Comparison of ENCODE assay signal across 1 cellular context in the genomic region with DNA sequence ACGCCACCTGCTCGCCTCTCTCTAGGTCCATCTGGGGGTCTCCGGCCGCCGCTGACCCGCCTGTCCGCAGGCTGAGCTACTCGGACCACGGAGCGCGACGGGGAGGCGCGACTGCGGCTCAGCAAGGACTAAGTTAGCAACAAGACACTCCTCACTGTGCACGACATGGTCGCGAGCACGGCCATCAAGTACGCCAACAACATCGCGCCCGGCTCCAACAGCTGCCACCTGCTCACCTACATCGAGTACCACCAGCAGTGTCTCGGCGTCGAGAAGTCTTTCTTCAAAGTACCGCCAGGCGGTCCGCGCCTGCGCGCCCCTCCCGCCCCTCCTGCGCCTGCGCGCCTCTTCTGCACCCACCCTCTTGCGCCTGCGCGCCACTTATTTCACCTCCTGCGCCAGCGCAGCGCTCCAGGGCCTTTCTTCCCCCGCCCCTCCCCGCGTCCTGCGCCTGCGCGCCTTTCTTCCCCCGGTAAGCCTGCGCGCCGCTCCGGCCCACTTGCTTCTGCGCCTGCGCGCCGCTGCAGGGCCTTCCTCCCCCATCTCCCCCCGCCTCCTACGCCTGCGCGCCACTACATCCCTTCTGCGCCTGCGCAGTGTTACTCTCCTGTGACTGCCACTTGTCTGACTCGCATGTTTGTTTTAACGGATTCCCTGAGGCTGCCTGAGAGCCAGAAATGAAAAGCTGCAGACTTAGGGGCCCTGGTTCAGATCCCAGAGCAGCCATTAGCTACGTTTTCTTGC.
A peak's percentile ranks its signal among the peaks of the same experiment; 100 is the strongest.
TF ChIP-seq lines count a peak whose summit lies in the region.

No MANE protein-coding gene starts in this region.

TF ChIP-seq in K562, 482 proteins besides CTCF, POLR2A, EP300 and RAD21 (continued from another document and continues in another):
- TF ChIP-seq YY1 (IDR thresholded peaks at IDR 0.05; ENCODE audit: borderline replicate concordance in 1 of 3, control insufficient read depth in 1 of 3, extremely low read depth in 1 of 3, insufficient read depth in 3 of 3, insufficient read length in 1 of 3, insufficient replicate concordance in 2 of 3, low read depth in 1 of 3, low read length in 2 of 3) (peak in 1 of 3 experiments; percentile 56), ZKSCAN1 (IDR thresholded peaks at IDR 0.05; ENCODE audit: low read depth, low read length) (0 out of 2 replicates have a peak, but pooled peaks have one; percentile 34), CREM (IDR thresholded peaks at IDR 0.05; ENCODE audit: low read depth) (peak; percentile 39; the same call in 1 of the 2 replicates), CREB1 (IDR thresholded peaks at IDR 0.05) (no peak), CREB1 (CRISPR knock-in tag; IDR thresholded peaks at IDR 0.05) (peak; percentile 50; the same call in 1 of the 2 replicates), FOXM1 (IDR thresholded peaks at IDR 0.05; ENCODE audit: low read depth) (no peak), FOXM1 (CRISPR knock-in tag; IDR thresholded peaks at IDR 0.05; ENCODE audit: low read depth) (peak; percentile 32; the same call in 1 of the 2 replicates), PTBP1 (IDR thresholded peaks at IDR 0.05; ENCODE audit: low read depth, low read length) (0 out of 2 replicates have a peak, but pooled peaks have one; percentile 36), POLR2B (IDR thresholded peaks at IDR 0.05; ENCODE audit: low read depth, partially characterized antibody) (peak; percentile 100), PCBP1 (IDR thresholded peaks at IDR 0.05; ENCODE audit: low read depth, low read length, poor library complexity, severe bottlenecking) (no peak), NRF1 (conservative IDR thresholded peaks at IDR 0.05 in 1 of 2, IDR thresholded peaks at IDR 0.05 in 1 of 2) (peak; percentile 100), EGR1 (conservative IDR thresholded peaks at IDR 0.05) (peak; percentile 89), HDAC1 (IDR thresholded peaks at IDR 0.05) (peak in 1 of 2 experiments; percentile 79; a peak in 2 of 4 replicates), TAF1 (IDR thresholded peaks at IDR 0.05; ENCODE audit: control insufficient read depth, extremely low read depth, insufficient read depth, low read length, severe bottlenecking) (peak; percentile 12), MEIS2 (IDR thresholded peaks at IDR 0.05; ENCODE audit: partially characterized antibody) (peak; percentile 100), HLTF (IDR thresholded peaks at IDR 0.05) (0 out of 2 replicates have a peak, but pooled peaks have one; percentile 2), ZNF146 (CRISPR knock-in tag; IDR thresholded peaks at IDR 0.05; ENCODE audit: unreplicated experiment) (no peak), ATF1 (CRISPR knock-in tag; IDR thresholded peaks at IDR 0.05) (no peak), ATF1 (tag; IDR thresholded peaks at IDR 0.05) (peak; percentile 27; the same call in 1 of the 2 replicates), CXXC5 (CRISPR knock-in tag; IDR thresholded peaks at IDR 0.05) (peak; percentile 37; the same call in 1 of the 2 replicates), NR1H2 (CRISPR knock-in tag; IDR thresholded peaks at IDR 0.05) (no peak), CBX3 (IDR thresholded peaks at IDR 0.05; ENCODE audit: borderline replicate concordance in 1 of 2, low read length in 2 of 2) (peak in 1 of 2 experiments; percentile 40; a peak in 1 of 3 replicates), PHF8 (IDR thresholded peaks at IDR 0.05; ENCODE audit: borderline replicate concordance, low read length) (peak; percentile 86; the same call in 1 of the 2 replicates), CTBP1 (IDR thresholded peaks at IDR 0.05; ENCODE audit: borderline replicate concordance) (peak; percentile 65; the same call in 1 of the 2 replicates), MYC (IDR thresholded peaks at IDR 0.05; ENCODE audit: low read depth, low read length) (peak; percentile 51; the same call in 1 of the 2 replicates), MYC (CRISPR knock-in tag; IDR thresholded peaks at IDR 0.05; ENCODE audit: borderline replicate concordance, low read depth) (no peak), XRCC4 (IDR thresholded peaks at IDR 0.05; ENCODE audit: extremely low read depth, insufficient read depth, insufficient read length) (no peak), RBFOX2 (IDR thresholded peaks at IDR 0.05; ENCODE audit: low read depth, low read length) (peak; percentile 70), MYNN (IDR thresholded peaks at IDR 0.05) (no peak), MYNN (CRISPR knock-in tag; IDR thresholded peaks at IDR 0.05) (no peak), POU5F1 (IDR thresholded peaks at IDR 0.05; ENCODE audit: borderline replicate concordance, low read depth, low read length, partially characterized antibody) (peak; percentile 91), LCOR (CRISPR knock-in tag; IDR thresholded peaks at IDR 0.05) (no peak; the same call in 1 of the 2 replicates), TRIM24 (IDR thresholded peaks at IDR 0.05) (0 out of 4 replicates have a peak, but pooled peaks of 1 of the 2 experiments have one; percentile 19), NCOA6 (IDR thresholded peaks at IDR 0.05) (peak; percentile 66; the same call in 1 of the 2 replicates), RB1 (IDR thresholded peaks at IDR 0.05; ENCODE audit: low read depth) (peak; percentile 25; the same call in 1 of the 2 replicates), SRSF1 (IDR thresholded peaks at IDR 0.05; ENCODE audit: low read depth, low read length) (no peak), POLR2G (IDR thresholded peaks at IDR 0.05; ENCODE audit: low read depth, low read length) (peak; percentile 74), CCNT2 (IDR thresholded peaks at IDR 0.05; ENCODE audit: borderline replicate concordance, extremely low read depth, insufficient read length, low read depth, low read length) (peak; percentile 72), RBBP5 (IDR thresholded peaks at IDR 0.05; ENCODE audit: borderline replicate concordance, insufficient read depth, low read length, poor library complexity, severe bottlenecking) (peak; percentile 59), KDM5B (IDR thresholded peaks at IDR 0.05; ENCODE audit: insufficient replicate concordance, low read depth, low read length) (peak; percentile 81)
- TF ChIP-seq, protein P1, sequence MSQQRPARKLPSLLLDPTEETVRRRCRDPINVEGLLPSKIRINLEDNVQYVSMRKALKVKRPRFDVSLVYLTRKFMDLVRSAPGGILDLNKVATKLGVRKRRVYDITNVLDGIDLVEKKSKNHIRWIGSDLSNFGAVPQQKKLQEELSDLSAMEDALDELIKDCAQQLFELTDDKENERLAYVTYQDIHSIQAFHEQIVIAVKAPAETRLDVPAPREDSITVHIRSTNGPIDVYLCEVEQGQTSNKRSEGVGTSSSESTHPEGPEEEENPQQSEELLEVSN (IDR thresholded peaks at IDR 0.05; ENCODE audit: borderline replicate concordance in 1 of 2, extremely low read depth in 1 of 2, insufficient read depth in 1 of 2, insufficient read length in 1 of 2, low read depth in 1 of 2, low read length in 1 of 2, poor library complexity in 1 of 2, severe bottlenecking in 1 of 2), result peak; percentile 96 to 97
- TF ChIP-seq, protein P2, sequence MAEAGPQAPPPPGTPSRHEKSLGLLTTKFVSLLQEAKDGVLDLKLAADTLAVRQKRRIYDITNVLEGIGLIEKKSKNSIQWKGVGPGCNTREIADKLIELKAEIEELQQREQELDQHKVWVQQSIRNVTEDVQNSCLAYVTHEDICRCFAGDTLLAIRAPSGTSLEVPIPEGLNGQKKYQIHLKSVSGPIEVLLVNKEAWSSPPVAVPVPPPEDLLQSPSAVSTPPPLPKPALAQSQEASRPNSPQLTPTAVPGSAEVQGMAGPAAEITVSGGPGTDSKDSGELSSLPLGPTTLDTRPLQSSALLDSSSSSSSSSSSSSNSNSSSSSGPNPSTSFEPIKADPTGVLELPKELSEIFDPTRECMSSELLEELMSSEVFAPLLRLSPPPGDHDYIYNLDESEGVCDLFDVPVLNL (CRISPR knock-in tag; IDR thresholded peaks at IDR 0.05; ENCODE audit: low read depth), result peak; percentile 73; the same call in 1 of the 2 replicates
- TF ChIP-seq, protein P3, sequence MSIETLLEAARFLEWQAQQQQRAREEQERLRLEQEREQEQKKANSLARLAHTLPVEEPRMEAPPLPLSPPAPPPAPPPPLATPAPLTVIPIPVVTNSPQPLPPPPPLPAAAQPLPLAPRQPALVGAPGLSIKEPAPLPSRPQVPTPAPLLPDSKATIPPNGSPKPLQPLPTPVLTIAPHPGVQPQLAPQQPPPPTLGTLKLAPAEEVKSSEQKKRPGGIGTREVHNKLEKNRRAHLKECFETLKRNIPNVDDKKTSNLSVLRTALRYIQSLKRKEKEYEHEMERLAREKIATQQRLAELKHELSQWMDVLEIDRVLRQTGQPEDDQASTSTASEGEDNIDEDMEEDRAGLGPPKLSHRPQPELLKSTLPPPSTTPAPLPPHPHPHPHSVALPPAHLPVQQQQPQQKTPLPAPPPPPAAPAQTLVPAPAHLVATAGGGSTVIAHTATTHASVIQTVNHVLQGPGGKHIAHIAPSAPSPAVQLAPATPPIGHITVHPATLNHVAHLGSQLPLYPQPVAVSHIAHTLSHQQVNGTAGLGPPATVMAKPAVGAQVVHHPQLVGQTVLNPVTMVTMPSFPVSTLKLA (conservative IDR thresholded peaks at IDR 0.05), result no peak
- TF ChIP-seq, protein P4, sequence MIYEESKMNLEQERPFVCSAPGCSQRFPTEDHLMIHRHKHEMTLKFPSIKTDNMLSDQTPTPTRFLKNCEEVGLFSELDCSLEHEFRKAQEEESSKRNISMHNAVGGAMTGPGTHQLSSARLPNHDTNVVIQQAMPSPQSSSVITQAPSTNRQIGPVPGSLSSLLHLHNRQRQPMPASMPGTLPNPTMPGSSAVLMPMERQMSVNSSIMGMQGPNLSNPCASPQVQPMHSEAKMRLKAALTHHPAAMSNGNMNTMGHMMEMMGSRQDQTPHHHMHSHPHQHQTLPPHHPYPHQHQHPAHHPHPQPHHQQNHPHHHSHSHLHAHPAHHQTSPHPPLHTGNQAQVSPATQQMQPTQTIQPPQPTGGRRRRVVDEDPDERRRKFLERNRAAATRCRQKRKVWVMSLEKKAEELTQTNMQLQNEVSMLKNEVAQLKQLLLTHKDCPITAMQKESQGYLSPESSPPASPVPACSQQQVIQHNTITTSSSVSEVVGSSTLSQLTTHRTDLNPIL (CRISPR knock-in tag; IDR thresholded peaks at IDR 0.05), result no peak
- TF ChIP-seq, protein P5, sequence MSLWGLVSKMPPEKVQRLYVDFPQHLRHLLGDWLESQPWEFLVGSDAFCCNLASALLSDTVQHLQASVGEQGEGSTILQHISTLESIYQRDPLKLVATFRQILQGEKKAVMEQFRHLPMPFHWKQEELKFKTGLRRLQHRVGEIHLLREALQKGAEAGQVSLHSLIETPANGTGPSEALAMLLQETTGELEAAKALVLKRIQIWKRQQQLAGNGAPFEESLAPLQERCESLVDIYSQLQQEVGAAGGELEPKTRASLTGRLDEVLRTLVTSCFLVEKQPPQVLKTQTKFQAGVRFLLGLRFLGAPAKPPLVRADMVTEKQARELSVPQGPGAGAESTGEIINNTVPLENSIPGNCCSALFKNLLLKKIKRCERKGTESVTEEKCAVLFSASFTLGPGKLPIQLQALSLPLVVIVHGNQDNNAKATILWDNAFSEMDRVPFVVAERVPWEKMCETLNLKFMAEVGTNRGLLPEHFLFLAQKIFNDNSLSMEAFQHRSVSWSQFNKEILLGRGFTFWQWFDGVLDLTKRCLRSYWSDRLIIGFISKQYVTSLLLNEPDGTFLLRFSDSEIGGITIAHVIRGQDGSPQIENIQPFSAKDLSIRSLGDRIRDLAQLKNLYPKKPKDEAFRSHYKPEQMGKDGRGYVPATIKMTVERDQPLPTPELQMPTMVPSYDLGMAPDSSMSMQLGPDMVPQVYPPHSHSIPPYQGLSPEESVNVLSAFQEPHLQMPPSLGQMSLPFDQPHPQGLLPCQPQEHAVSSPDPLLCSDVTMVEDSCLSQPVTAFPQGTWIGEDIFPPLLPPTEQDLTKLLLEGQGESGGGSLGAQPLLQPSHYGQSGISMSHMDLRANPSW (CRISPR knock-in tag; IDR thresholded peaks at IDR 0.05), result peak; percentile 49; the same call in 1 of the 2 replicates
- TF ChIP-seq, protein P6, sequence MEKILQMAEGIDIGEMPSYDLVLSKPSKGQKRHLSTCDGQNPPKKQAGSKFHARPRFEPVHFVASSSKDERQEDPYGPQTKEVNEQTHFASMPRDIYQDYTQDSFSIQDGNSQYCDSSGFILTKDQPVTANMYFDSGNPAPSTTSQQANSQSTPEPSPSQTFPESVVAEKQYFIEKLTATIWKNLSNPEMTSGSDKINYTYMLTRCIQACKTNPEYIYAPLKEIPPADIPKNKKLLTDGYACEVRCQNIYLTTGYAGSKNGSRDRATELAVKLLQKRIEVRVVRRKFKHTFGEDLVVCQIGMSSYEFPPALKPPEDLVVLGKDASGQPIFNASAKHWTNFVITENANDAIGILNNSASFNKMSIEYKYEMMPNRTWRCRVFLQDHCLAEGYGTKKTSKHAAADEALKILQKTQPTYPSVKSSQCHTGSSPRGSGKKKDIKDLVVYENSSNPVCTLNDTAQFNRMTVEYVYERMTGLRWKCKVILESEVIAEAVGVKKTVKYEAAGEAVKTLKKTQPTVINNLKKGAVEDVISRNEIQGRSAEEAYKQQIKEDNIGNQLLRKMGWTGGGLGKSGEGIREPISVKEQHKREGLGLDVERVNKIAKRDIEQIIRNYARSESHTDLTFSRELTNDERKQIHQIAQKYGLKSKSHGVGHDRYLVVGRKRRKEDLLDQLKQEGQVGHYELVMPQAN (IDR thresholded peaks at IDR 0.05; ENCODE audit: borderline replicate concordance), result peak; percentile 66; the same call in 1 of the 2 replicates
- TF ChIP-seq, protein P7, sequence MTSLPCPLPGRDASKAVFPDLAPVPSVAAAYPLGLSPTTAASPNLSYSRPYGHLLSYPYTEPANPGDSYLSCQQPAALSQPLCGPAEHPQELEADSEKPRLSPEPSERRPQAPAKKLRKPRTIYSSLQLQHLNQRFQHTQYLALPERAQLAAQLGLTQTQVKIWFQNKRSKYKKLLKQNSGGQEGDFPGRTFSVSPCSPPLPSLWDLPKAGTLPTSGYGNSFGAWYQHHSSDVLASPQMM (CRISPR knock-in tag; IDR thresholded peaks at IDR 0.05), result no peak
- TF ChIP-seq, protein P8, sequence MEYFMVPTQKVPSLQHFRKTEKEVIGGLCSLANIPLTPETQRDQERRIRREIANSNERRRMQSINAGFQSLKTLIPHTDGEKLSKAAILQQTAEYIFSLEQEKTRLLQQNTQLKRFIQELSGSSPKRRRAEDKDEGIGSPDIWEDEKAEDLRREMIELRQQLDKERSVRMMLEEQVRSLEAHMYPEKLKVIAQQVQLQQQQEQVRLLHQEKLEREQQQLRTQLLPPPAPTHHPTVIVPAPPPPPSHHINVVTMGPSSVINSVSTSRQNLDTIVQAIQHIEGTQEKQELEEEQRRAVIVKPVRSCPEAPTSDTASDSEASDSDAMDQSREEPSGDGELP (CRISPR knock-in tag; IDR thresholded peaks at IDR 0.05; ENCODE audit: borderline replicate concordance), result peak; percentile 88
- TF ChIP-seq, protein P9, sequence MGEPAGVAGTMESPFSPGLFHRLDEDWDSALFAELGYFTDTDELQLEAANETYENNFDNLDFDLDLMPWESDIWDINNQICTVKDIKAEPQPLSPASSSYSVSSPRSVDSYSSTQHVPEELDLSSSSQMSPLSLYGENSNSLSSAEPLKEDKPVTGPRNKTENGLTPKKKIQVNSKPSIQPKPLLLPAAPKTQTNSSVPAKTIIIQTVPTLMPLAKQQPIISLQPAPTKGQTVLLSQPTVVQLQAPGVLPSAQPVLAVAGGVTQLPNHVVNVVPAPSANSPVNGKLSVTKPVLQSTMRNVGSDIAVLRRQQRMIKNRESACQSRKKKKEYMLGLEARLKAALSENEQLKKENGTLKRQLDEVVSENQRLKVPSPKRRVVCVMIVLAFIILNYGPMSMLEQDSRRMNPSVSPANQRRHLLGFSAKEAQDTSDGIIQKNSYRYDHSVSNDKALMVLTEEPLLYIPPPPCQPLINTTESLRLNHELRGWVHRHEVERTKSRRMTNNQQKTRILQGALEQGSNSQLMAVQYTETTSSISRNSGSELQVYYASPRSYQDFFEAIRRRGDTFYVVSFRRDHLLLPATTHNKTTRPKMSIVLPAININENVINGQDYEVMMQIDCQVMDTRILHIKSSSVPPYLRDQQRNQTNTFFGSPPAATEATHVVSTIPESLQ (CRISPR knock-in tag; IDR thresholded peaks at IDR 0.05), result peak; percentile 86; the same call in 1 of the 2 replicates
